In genomic region chr12:127898616-127899015, GRCh38 we compare ENCODE assay signal across 19 cellular contexts.
DNase-seq lines count a peak whose midpoint lies in the region; ATAC-seq and TF ChIP-seq lines count a peak whose summit lies in the region.
"Had no signal": no experiment of that assay in that cellular context is flagged by ENCODE, and none has a peak within 500 bp of the region (broad histone marks: within the 10 kb centered on the region; RNA-seq: fewer than 3 reads in every experiment).

No MANE protein-coding gene starts in this region.

- no peak for TF ChIP-seq CTCF in testis (IDR thresholded peaks at IDR 0.05)

- no peak overlapping the region for H3K27ac ChIP-seq in testis
- H3K27ac ChIP-seq: BLaER1 had no signal

- TF ChIP-seq POLR2A in testis (IDR thresholded peaks at IDR 0.05), result no peak

- H3K27me3 ChIP-seq in testis, result no peaks in the 10 kb centered on the region
- H3K27me3 ChIP-seq: BE2C, BLaER1 had no signal

- intact Hi-C loops in testis (cut with DNase I; ENCODE audit: low total_unique reads), result no loop called here

- H3K9me3 ChIP-seq in testis, result no peaks in the 10 kb centered on the region
- H3K9me3 ChIP-seq: BE2C, BLaER1 had no signal

- no peak for ATAC-seq in GM21825 (IDR thresholded peaks at IDR 0.05; ENCODE audit: unreplicated experiment)

- peak; percentile 84 for DNase-seq in Daoy (ENCODE audit: low read depth)
- DNase-seq in RPMI7951 (ENCODE audit: low read depth), result peak; percentile 8
- DNase-seq in testis, result peak; percentile 19
- DNase-seq in UCSD-AML1 (lab: John Stamatoyannopoulos, UW; ENCODE audit: unreplicated experiment), result no peak
- DNase-seq: 8988T; ACHN; BE2C; C1 segment of cervical spinal cord; CD4-positive, alpha-beta memory T cell; CD4-positive, CD25-positive, alpha-beta regulatory T cell; CD8-positive, alpha-beta memory T cell; COR-L47; DMS 273 treated with DMSO at 0.1 percent for 48 hours; DMS153; DMS79; DND-41; GF-D8 had no signal

- peaks cover 9% of the 10 kb centered on the region for H3K4me1 ChIP-seq in testis
- H3K4me1 ChIP-seq: BE2C had no signal

- H3K4me3 ChIP-seq in testis, result no peak overlapping the region
- H3K4me3 ChIP-seq: BLaER1 had no signal

- 69 to 74% methylated on average over 14 of the region's 14 CpGs for WGBS in testis, 2 donors

- no peaks in the 10 kb centered on the region for H3K36me3 ChIP-seq in testis (ENCODE audit: low read depth, missing control alignments)
- H3K36me3 ChIP-seq: BE2C, BLaER1 had no signal
